Comparison of ENCODE assay signal across 8 cellular contexts in genomic region chr7:55132890-55133551, GRCh38.
DNase-seq lines count a peak whose midpoint lies in the region; ATAC-seq, FAIRE-seq and TF ChIP-seq lines count a peak whose summit lies in the region.

No MANE protein-coding gene starts in this region.

- no peak for TF ChIP-seq RAD21 in GM12878 (IDR thresholded peaks at IDR 0.05; ENCODE audit: insufficient read depth, low read depth, low read length)

- FAIRE-seq in GM12878 (lab: Jason Lieb, UNC) (no peak), kidney (lab: Jason Lieb, UNC) (no peak)

- SMC1A ChIA-PET in GM12878 (lab: Charles Lee; ENCODE audit: uncharacterized antibody, unreplicated experiment) = interaction anchor here (0.9 to 1.4 kb wide), 5 partner anchors 9 to 114 kb away, joined by 3 to 9 read pairs (median 6); no protein-coding TSS in a partner anchor

- H3K36me3 ChIP-seq in GM12878 (ENCODE audit: control insufficient read depth in 2 of 2, insufficient read depth in 2 of 2, low read length in 1 of 2) (no peaks in the 10 kb centered on the region), mucosa of rectum (ENCODE audit: control insufficient read depth in 2 of 2, insufficient read depth in 2 of 2, low read length in 2 of 2) (no peaks in the 10 kb centered on the region), kidney (ENCODE audit: control insufficient read depth in 1 of 2, insufficient read depth in 2 of 2, low read length in 2 of 2) (no peaks in the 10 kb centered on the region)

- CTCF ChIA-PET in GM12878 (lab: Yijun Ruan, JAX) = interaction anchor here (0.7 to 1.5 kb wide), 7 partner anchors 9 to 344 kb away, joined by 3 to 6 read pairs (median 4); no protein-coding TSS in a partner anchor

- no peaks in the 10 kb centered on the region; the same call in 2 of the 3 replicates for H3K9me3 ChIP-seq in GM12878 (replicated peaks; ENCODE audit: control insufficient read depth, insufficient read depth, low read length)
- H3K9me3 ChIP-seq in mucosa of rectum (ENCODE audit: control insufficient read depth in 2 of 2, low read length in 2 of 2) = no peaks in the 10 kb centered on the region
- H3K9me3 ChIP-seq in kidney (ENCODE audit: control insufficient read depth in 1 of 2, low read length in 2 of 2) = no peaks in the 10 kb centered on the region

- BruUV-seq in GM12878 (replicated peaks; lab: Mats Ljungman, UMichigan) = no TSS peak

- no peak overlapping the region for H2AFZ ChIP-seq in GM12878 (ENCODE audit: control insufficient read depth, low read depth, low read length)

- intact Hi-C loops in GM12878 (cut with micrococcal nuclease; ENCODE audit: unreplicated experiment) = no loop called here
- intact Hi-C loops in kidney (cut with DNase I) = no loop called here

- RAD21 ChIA-PET in GM12878 (lab: Charles Lee; ENCODE audit: unreplicated experiment) = interaction anchor here (0.7 to 1.6 kb wide), 7 partner anchors 9 to 344 kb away, joined by 3 to 6 read pairs (median 5); no protein-coding TSS in a partner anchor

- peak; percentile 45 for DNase-seq in DMS53 treated with DMSO at 0.1 percent for 48 hours (lab: John Stamatoyannopoulos, UW; ENCODE audit: unreplicated experiment)
- no peak for DNase-seq in GM12878 (ENCODE audit: low read depth, low spot score)
- DNase-seq in DMS114 treated with DMSO at 0.1 percent for 48 hours (lab: John Stamatoyannopoulos, UW; ENCODE audit: unreplicated experiment) = no peak
- DNase-seq in erythroblast (lab: John Stamatoyannopoulos, UW) = no peak
- DNase-seq in T-helper 9 cell = no peak
- no peak for DNase-seq in kidney

- ATAC-seq in HG03378 (IDR thresholded peaks at IDR 0.05; ENCODE audit: unreplicated experiment) (peak; percentile 43), GM12878 (peak; percentile 54)

- WGBS in GM12878 (ENCODE audit: insufficient coverage, insufficient replicate concordance, low lambda C conversion rate, missing lambda C conversion rate) = 11% methylated on average over 10 of the region's 10 CpGs

- TF ChIP-seq POLR2A in GM12878 (IDR thresholded peaks at IDR 0.05; ENCODE audit: low read depth, low read length) (no peak), erythroblast (IDR thresholded peaks at IDR 0.05; ENCODE audit: low read length) (no peak)

- H3K27ac ChIP-seq in GM12878 (ENCODE audit: control insufficient read depth, insufficient read depth) = no peak overlapping the region
- peak overlapping the region; percentile 35 to 44 for H3K27ac ChIP-seq in mucosa of rectum (ENCODE audit: low read depth in 2 of 2, low read length in 2 of 2)
- H3K27ac ChIP-seq in kidney (ENCODE audit: low read depth in 2 of 2, low read length in 2 of 2) = peak overlapping the region in 1 of 2 donors; percentile 9

- H3K4me3 ChIP-seq in GM12878 = no peak overlapping the region
- no peak overlapping the region for H3K4me3 ChIP-seq in mucosa of rectum (ENCODE audit: low read length in 2 of 2)
- H3K4me3 ChIP-seq in kidney (ENCODE audit: low read length in 2 of 2) = no peak overlapping the region

- no peaks in the 10 kb centered on the region for H3K79me2 ChIP-seq in GM12878 (ENCODE audit: control insufficient read depth, insufficient read depth, low read length)

- in situ Hi-C loops in GM12878 (cut with MboI) = no loop called here

- H3K4me2 ChIP-seq in GM12878 (ENCODE audit: control insufficient read depth, insufficient read depth) = no peak overlapping the region

- H3K27me3 ChIP-seq in GM12878 (replicated peaks in 1 of 2; ENCODE audit: control insufficient read depth in 2 of 2, insufficient read depth in 2 of 2, low read length in 1 of 2) (no peaks in the 10 kb centered on the region), mucosa of rectum (ENCODE audit: control insufficient read depth in 2 of 2, insufficient read depth in 2 of 2, low read length in 2 of 2) (no peaks in the 10 kb centered on the region)

- POLR2A ChIA-PET in GM12878 (lab: Charles Lee) = interaction anchor here (1.6 kb wide), 1 partner anchor 374 kb away, joined by 3 read pairs; the partner anchor contains the start of gene SEC61G

- no peak for TF ChIP-seq CTCF in GM12878 (IDR thresholded peaks at IDR 0.05 in 2 of 3, conservative IDR thresholded peaks at IDR 0.05 in 1 of 3; ENCODE audit: control insufficient read depth in 2 of 3, extremely low read depth in 1 of 3, insufficient read depth in 1 of 3, low read depth in 3 of 3, low read length in 3 of 3)
- no peak for TF ChIP-seq CTCF in kidney (IDR thresholded peaks at IDR 0.05; ENCODE audit: borderline replicate concordance, extremely low read depth, insufficient read depth)

- H4K20me1 ChIP-seq in GM12878 (ENCODE audit: control insufficient read depth, insufficient read depth) = no peaks in the 10 kb centered on the region

- H3K4me1 ChIP-seq in GM12878 (ENCODE audit: control insufficient read depth, insufficient read depth, low read length) (peaks cover 3% of the 10 kb centered on the region; the same call in 1 of the 2 replicates), mucosa of rectum (ENCODE audit: control insufficient read depth in 2 of 2, insufficient read depth in 2 of 2, low read length in 2 of 2) (peaks cover 24 to 46% of the 10 kb centered on the region in 2 donors), kidney (ENCODE audit: control insufficient read depth in 1 of 2, insufficient read depth in 1 of 2, low read depth in 1 of 2, low read length in 2 of 2) (peaks cover 8 to 24% of the 10 kb centered on the region in 2 donors)

- H3K9ac ChIP-seq in GM12878 (ENCODE audit: control insufficient read depth, insufficient read depth, low read length) (no peak overlapping the region), mucosa of rectum (ENCODE audit: low read depth in 1 of 2, low read length in 2 of 2) (no peak overlapping the region), kidney (ENCODE audit: low read length in 2 of 2) (no peak overlapping the region)

- TF ChIP-seq EP300 in GM12878 (IDR thresholded peaks at IDR 0.05; ENCODE audit: borderline replicate concordance in 1 of 2, control insufficient read depth in 1 of 2, low read depth in 2 of 2, low read length in 2 of 2) = no peak

TF ChIP-seq in GM12878, 131 proteins besides CTCF, POLR2A, EP300 and RAD21 (continues in another document):
- TF ChIP-seq ZNF24 (IDR thresholded peaks at IDR 0.05) (no peak), STAT1 (conservative IDR thresholded peaks at IDR 0.05) (no peak), DPF2 (IDR thresholded peaks at IDR 0.05) (no peak), SPI1 (IDR thresholded peaks at IDR 0.05; ENCODE audit: borderline replicate concordance, insufficient read depth, low read depth, low read length) (no peak), IKZF1 (conservative IDR thresholded peaks at IDR 0.05) (no peak), CREM (IDR thresholded peaks at IDR 0.05; ENCODE audit: low read depth) (no peak), CBX3 (IDR thresholded peaks at IDR 0.05; ENCODE audit: borderline replicate concordance, low read depth) (no peak), BHLHE40 (IDR thresholded peaks at IDR 0.05; ENCODE audit: borderline replicate concordance in 1 of 2, low read depth in 2 of 2, low read length in 1 of 2) (peak in 1 of 2 experiments; percentile 43; a peak in 1 of 4 replicates), CUX1 (IDR thresholded peaks at IDR 0.05; ENCODE audit: insufficient replicate concordance, low read depth, low read length) (no peak), PKNOX1 (IDR thresholded peaks at IDR 0.05) (0 out of 2 replicates have a peak, but pooled peaks have one; percentile 19)
